In genomic region chr2:70140978-70141753, GRCh38 we compare ENCODE assay signal across 1 cellular context.
TF ChIP-seq lines count a peak whose summit lies in the region.

No MANE protein-coding gene starts in this region.

TF ChIP-seq in HepG2, 621 proteins besides CTCF, POLR2A, EP300 and RAD21 (continues in another document):
- TF ChIP-seq CCAR2 (optimal IDR thresholded peaks at IDR 0.05; ENCODE audit: low read depth, low read length), result no peak
- peak; percentile 63 for TF ChIP-seq RBM22 (optimal IDR thresholded peaks at IDR 0.05; ENCODE audit: low read length)
- no peak for TF ChIP-seq MAF1 (CRISPR knock-in tag; IDR thresholded peaks at IDR 0.05; ENCODE audit: borderline replicate concordance)
- TF ChIP-seq ZNF607 (CRISPR knock-in tag; IDR thresholded peaks at IDR 0.05; ENCODE audit: borderline replicate concordance), result peak; percentile 55; the same call in 1 of the 2 replicates
- TF ChIP-seq ZNF18 (CRISPR knock-in tag; IDR thresholded peaks at IDR 0.05; ENCODE audit: insufficient replicate concordance), result no peak
- peak; percentile 45; the same call in 1 of the 2 replicates for TF ChIP-seq ZNF280D (CRISPR knock-in tag; IDR thresholded peaks at IDR 0.05)
- no peak for TF ChIP-seq ZNF510 (CRISPR knock-in tag; IDR thresholded peaks at IDR 0.05; ENCODE audit: low read depth)
- TF ChIP-seq CHD2 (IDR thresholded peaks at IDR 0.05; ENCODE audit: low read depth, low read length), result no peak
- no peak for TF ChIP-seq ZBTB39 (CRISPR knock-in tag; IDR thresholded peaks at IDR 0.05)
- no peak for TF ChIP-seq PLRG1 (conservative IDR thresholded peaks at IDR 0.05)
- TF ChIP-seq DNMT1 (CRISPR knock-in tag; IDR thresholded peaks at IDR 0.05), result no peak
- no peak for TF ChIP-seq ONECUT2 (CRISPR knock-in tag; IDR thresholded peaks at IDR 0.05)
- peak; percentile 15; the same call in 1 of the 2 replicates for TF ChIP-seq SMAD3 (CRISPR knock-in tag; IDR thresholded peaks at IDR 0.05)
- TF ChIP-seq CSRNP1 (CRISPR knock-in tag; IDR thresholded peaks at IDR 0.05), result no peak
- no peak for TF ChIP-seq ZNF432 (CRISPR knock-in tag; IDR thresholded peaks at IDR 0.05; ENCODE audit: borderline replicate concordance)
- no peak for TF ChIP-seq SETDB1 (CRISPR knock-in tag; IDR thresholded peaks at IDR 0.05; ENCODE audit: borderline replicate concordance)
- TF ChIP-seq ZNF329 (CRISPR knock-in tag; IDR thresholded peaks at IDR 0.05; ENCODE audit: low read depth), result no peak
- TF ChIP-seq SAFB2 (CRISPR knock-in tag; IDR thresholded peaks at IDR 0.05; ENCODE audit: borderline replicate concordance, low read depth), result 0 out of 2 replicates have a peak, but pooled peaks have one; percentile 20
- TF ChIP-seq ZNF101 (CRISPR knock-in tag; IDR thresholded peaks at IDR 0.05; ENCODE audit: borderline replicate concordance, low read depth), result no peak
- TF ChIP-seq DDIT3 (CRISPR knock-in tag; IDR thresholded peaks at IDR 0.05), result no peak
- TF ChIP-seq HMGXB3 (CRISPR knock-in tag; IDR thresholded peaks at IDR 0.05; ENCODE audit: borderline replicate concordance), result no peak
- TF ChIP-seq ZBTB34 (CRISPR knock-in tag; IDR thresholded peaks at IDR 0.05), result no peak
- TF ChIP-seq ZNF879 (CRISPR knock-in tag; IDR thresholded peaks at IDR 0.05), result peak; percentile 37; the same call in 1 of the 2 replicates
- TF ChIP-seq ZBTB43 (CRISPR knock-in tag; conservative IDR thresholded peaks at IDR 0.05), result no peak
- no peak for TF ChIP-seq STAT6 (CRISPR knock-in tag; IDR thresholded peaks at IDR 0.05; ENCODE audit: borderline replicate concordance)
- no peak for TF ChIP-seq ZNF574 (CRISPR knock-in tag; IDR thresholded peaks at IDR 0.05)
- TF ChIP-seq ZUFSP (CRISPR knock-in tag; IDR thresholded peaks at IDR 0.05; ENCODE audit: borderline replicate concordance), result no peak
- TF ChIP-seq POLR2AphosphoS5 (IDR thresholded peaks at IDR 0.05; ENCODE audit: low read depth, low read length), result peak; percentile 45; the same call in 1 of the 2 replicates
- no peak for TF ChIP-seq ZNF775 (CRISPR knock-in tag; IDR thresholded peaks at IDR 0.05; ENCODE audit: borderline replicate concordance)
- no peak; the same call in 1 of the 2 replicates for TF ChIP-seq KLF11 (CRISPR knock-in tag; IDR thresholded peaks at IDR 0.05)
